ENCODE assay signal across 9 cellular contexts in the genomic region with DNA sequence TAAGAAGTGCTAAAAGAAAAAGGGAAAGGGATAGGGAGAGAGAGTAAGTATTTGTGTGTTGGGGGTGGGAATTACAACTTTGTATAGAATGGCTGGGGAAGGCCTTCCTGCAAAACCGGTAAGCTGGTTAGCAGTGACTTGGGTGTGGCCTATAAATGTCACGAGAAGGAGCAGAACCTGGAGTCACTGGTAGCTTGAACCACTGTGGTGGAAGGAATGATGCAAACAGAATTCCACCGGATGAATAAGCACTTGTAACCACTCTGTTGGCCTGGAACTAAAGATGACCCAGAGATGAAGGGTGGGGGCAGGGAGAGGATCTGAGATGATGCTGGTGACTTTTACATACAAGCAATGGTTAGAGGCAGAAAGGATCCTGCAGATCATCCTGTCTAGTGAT. TPM values are rescaled to one million over a fixed set of nuclear protein-coding genes. Genes with fewer than 3 reads are reported as not detected.
DNase-seq lines count a peak whose midpoint lies in the region; ATAC-seq and TF ChIP-seq lines count a peak whose summit lies in the region.
"Had no signal": no experiment of that assay in that cellular context is flagged by ENCODE, and none has a peak within 500 bp of the region (broad histone marks: within the 10 kb centered on the region; RNA-seq: fewer than 3 reads in every experiment).

No MANE protein-coding gene starts in this region.

- TF ChIP-seq CTCF in hepatocyte (IDR thresholded peaks at IDR 0.05; ENCODE audit: poor library complexity) (no peak), osteocyte (IDR thresholded peaks at IDR 0.05) (no peak)

- DNase-seq in stimulated activated CD4-positive, alpha-beta T cell treated with anti-CD3 and anti-CD28 coated beads, Interleukin-1b, Interleukin-23, amount 100 ng/mL, for 48 hours = peak; percentile 14
- no peak for DNase-seq in stimulated activated CD4-positive, alpha-beta T cell treated with anti-CD3 and anti-CD28 coated beads, Interleukin-4, amount 100 ng/mL, for 4 hours
- no peak for DNase-seq in activated T-helper 1 cell treated with anti-CD3 and anti-CD28 coated beads, Interleukin-12 subunit alpha, Interleukin-12 subunit beta, Interleukin-2, Interleukin-4 antibody, amounts not matched to agents 30 ng/mL and 10 ng/mL and 1 ng/mL, durations not matched to agents 14 hours and 24 hours and 36 hours (ENCODE audit: low spot score)
- DNase-seq in hepatocyte (ENCODE audit: low spot score) (no peak), osteocyte (ENCODE audit: extremely low spot score, unreplicated experiment) (no peak), middle frontal gyrus (ENCODE audit: extremely low spot score, low spot score) (no peak), activated T-cell treated with anti-CD3 and anti-CD28 coated beads for 4 hours (no peak)
- DNase-seq: NK-92 treated with Interleukin-12 subunit alpha and Interleukin-12 subunit beta, amount 100 ng/mL, for 24 hours had no signal

- no peaks in the 10 kb centered on the region for H3K36me3 ChIP-seq in hepatocyte (replicated peaks; ENCODE audit: insufficient read depth, low read depth)

- no peak for ATAC-seq in activated CD4-positive, CD25-positive, alpha-beta regulatory T cell treated with anti-CD3 and anti-CD28 coated beads, Interleukin-2, amount 50 U/mL, for 24 hours

- H3K4me2 ChIP-seq in hepatocyte = no peak overlapping the region

- intact Hi-C loops in activated T-helper 1 cell treated with anti-CD3 and anti-CD28 coated beads, Interleukin-12 subunit alpha, Interleukin-12 subunit beta, Interleukin-2, Interleukin-4 antibody, amounts not matched to agents 30 ng/mL and 10 ng/mL and 1 ng/mL, durations not matched to agents 14 hours and 24 hours and 36 hours (cut with micrococcal nuclease) = no loop called here

- peak overlapping the region; percentile 47 for H3K27ac Mint-ChIP-seq in activated T-helper 1 cell treated with anti-CD3 and anti-CD28 coated beads, Interleukin-12 subunit alpha, Interleukin-12 subunit beta, Interleukin-2, Interleukin-4 antibody, amounts not matched to agents 30 ng/mL and 10 ng/mL and 1 ng/mL, durations not matched to agents 14 hours and 24 hours and 36 hours
- H3K27ac Mint-ChIP-seq in osteocyte (ENCODE audit: unreplicated experiment) = no peak overlapping the region

- H4K20me1 ChIP-seq in hepatocyte (ENCODE audit: insufficient read depth, poor library complexity, severe bottlenecking) = no peaks in the 10 kb centered on the region

- WGBS in hepatocyte (ENCODE audit: low lambda C conversion rate, missing lambda C conversion rate) = 75% methylated on average over 3 of the region's 3 CpGs

- H3K27me3 Mint-ChIP-seq in activated T-helper 1 cell treated with anti-CD3 and anti-CD28 coated beads, Interleukin-12 subunit alpha, Interleukin-12 subunit beta, Interleukin-2, Interleukin-4 antibody, amounts not matched to agents 30 ng/mL and 10 ng/mL and 1 ng/mL, durations not matched to agents 14 hours and 24 hours and 36 hours (ENCODE audit: insufficient read depth) = no peaks in the 10 kb centered on the region
- no peaks in the 10 kb centered on the region for H3K27me3 Mint-ChIP-seq in osteocyte (ENCODE audit: unreplicated experiment)

- no peaks in the 10 kb centered on the region for H3K79me2 ChIP-seq in hepatocyte

- H2AFZ ChIP-seq in hepatocyte = no peak overlapping the region

- H3K4me1 ChIP-seq in hepatocyte (ENCODE audit: insufficient read depth) = no peaks in the 10 kb centered on the region

- H3K9me3 ChIP-seq in hepatocyte (ENCODE audit: low read depth) = no peaks in the 10 kb centered on the region

- H3K9me2 ChIP-seq in hepatocyte (replicated peaks; ENCODE audit: insufficient read depth) = no peaks in the 10 kb centered on the region

- H3K4me3 Mint-ChIP-seq in activated T-helper 1 cell treated with anti-CD3 and anti-CD28 coated beads, Interleukin-12 subunit alpha, Interleukin-12 subunit beta, Interleukin-2, Interleukin-4 antibody, amounts not matched to agents 30 ng/mL and 10 ng/mL and 1 ng/mL, durations not matched to agents 14 hours and 24 hours and 36 hours = no peak overlapping the region
- H3K4me3 Mint-ChIP-seq in osteocyte (ENCODE audit: unreplicated experiment) = no peak overlapping the region

- no peak overlapping the region for H3K4me3 ChIP-seq in hepatocyte

- H3K27ac ChIP-seq in hepatocyte = peak overlapping the region; percentile 20

- no peaks in the 10 kb centered on the region for H3K27me3 ChIP-seq in hepatocyte

- H3K4me1 Mint-ChIP-seq in activated T-helper 1 cell treated with anti-CD3 and anti-CD28 coated beads, Interleukin-12 subunit alpha, Interleukin-12 subunit beta, Interleukin-2, Interleukin-4 antibody, amounts not matched to agents 30 ng/mL and 10 ng/mL and 1 ng/mL, durations not matched to agents 14 hours and 24 hours and 36 hours (ENCODE audit: low read depth) = peaks cover 9% of the 10 kb centered on the region
- H3K4me1 Mint-ChIP-seq in osteocyte (ENCODE audit: unreplicated experiment) = peaks cover 12% of the 10 kb centered on the region

- peaks cover 29% of the 10 kb centered on the region for H3K36me3 Mint-ChIP-seq in activated T-helper 1 cell treated with anti-CD3 and anti-CD28 coated beads, Interleukin-12 subunit alpha, Interleukin-12 subunit beta, Interleukin-2, Interleukin-4 antibody, amounts not matched to agents 30 ng/mL and 10 ng/mL and 1 ng/mL, durations not matched to agents 14 hours and 24 hours and 36 hours (ENCODE audit: low read depth)
- peaks cover 16% of the 10 kb centered on the region for H3K36me3 Mint-ChIP-seq in osteocyte (ENCODE audit: unreplicated experiment)

- no peaks in the 10 kb centered on the region for H3K9me3 Mint-ChIP-seq in activated T-helper 1 cell treated with anti-CD3 and anti-CD28 coated beads, Interleukin-12 subunit alpha, Interleukin-12 subunit beta, Interleukin-2, Interleukin-4 antibody, amounts not matched to agents 30 ng/mL and 10 ng/mL and 1 ng/mL, durations not matched to agents 14 hours and 24 hours and 36 hours
- no peaks in the 10 kb centered on the region for H3K9me3 Mint-ChIP-seq in osteocyte (ENCODE audit: unreplicated experiment)

RNA-seq across cellular contexts. Expression of gene XKR8, which starts 8.9 kb away (rescaled TPM):
- total RNA-seq in activated T-helper 1 cell treated with anti-CD3 and anti-CD28 coated beads, Interleukin-12 subunit alpha, Interleukin-12 subunit beta, Interleukin-2, Interleukin-4 antibody, amounts not matched to agents 30 ng/mL and 10 ng/mL and 1 ng/mL, durations not matched to agents 14 hours and 24 hours and 36 hours = 5.7 and 5.8 TPM in 2 replicates
- 12.5 and 17.9 TPM in 2 replicates for total RNA-seq in hepatocyte
- polyA plus RNA-seq in hepatocyte = 17.4 and 20.2 TPM in 2 replicates
- 3.8 and 3.9 TPM in 2 replicates for total RNA-seq in osteocyte

RNA-seq across cellular contexts. Expression of gene SMPDL3B, which starts 33.9 kb away (rescaled TPM):
- total RNA-seq in activated T-helper 1 cell treated with anti-CD3 and anti-CD28 coated beads, Interleukin-12 subunit alpha, Interleukin-12 subunit beta, Interleukin-2, Interleukin-4 antibody, amounts not matched to agents 30 ng/mL and 10 ng/mL and 1 ng/mL, durations not matched to agents 14 hours and 24 hours and 36 hours = 0.29 and 0.60 TPM in 2 replicates
- total RNA-seq in hepatocyte = 17.3 and 19.6 TPM in 2 replicates
- polyA plus RNA-seq in hepatocyte = 11.2 and 16.2 TPM in 2 replicates
- not detected in 2 replicates for total RNA-seq in osteocyte

RNA-seq across cellular contexts. Expression of gene RPA2, which starts 54.3 kb away (rescaled TPM):
- 96.0 and 96.5 TPM in 2 replicates for total RNA-seq in activated T-helper 1 cell treated with anti-CD3 and anti-CD28 coated beads, Interleukin-12 subunit alpha, Interleukin-12 subunit beta, Interleukin-2, Interleukin-4 antibody, amounts not matched to agents 30 ng/mL and 10 ng/mL and 1 ng/mL, durations not matched to agents 14 hours and 24 hours and 36 hours
- total RNA-seq in hepatocyte (25.2 and 29.5 TPM in 2 replicates), osteocyte (20.4 and 21.3 TPM in 2 replicates)
- polyA plus RNA-seq in hepatocyte = 28.5 and 39.6 TPM in 2 replicates

Comparison
In these comparisons a context has a peak if more than half of its experiments do, and no peak if none do; other contexts are left out.
1. RNA of gene SMPDL3B, which starts 33.9 kb away (total RNA-seq): 17.3 to 19.6 TPM in hepatocyte; 0.29 to 0.60 TPM in activated T-helper 1 cell treated with anti-CD3 and anti-CD28 coated beads, Interleukin-12 subunit alpha, Interleukin-12 subunit beta, Interleukin-2, Interleukin-4 antibody, amounts not matched to agents 30 ng/mL and 10 ng/mL and 1 ng/mL, durations not matched to agents 14 hours and 24 hours and 36 hours and not detected in osteocyte; every median in the first group is over 10 times any median in the second.